20 cellular contexts compared by ENCODE assay signal in the genomic region with DNA sequence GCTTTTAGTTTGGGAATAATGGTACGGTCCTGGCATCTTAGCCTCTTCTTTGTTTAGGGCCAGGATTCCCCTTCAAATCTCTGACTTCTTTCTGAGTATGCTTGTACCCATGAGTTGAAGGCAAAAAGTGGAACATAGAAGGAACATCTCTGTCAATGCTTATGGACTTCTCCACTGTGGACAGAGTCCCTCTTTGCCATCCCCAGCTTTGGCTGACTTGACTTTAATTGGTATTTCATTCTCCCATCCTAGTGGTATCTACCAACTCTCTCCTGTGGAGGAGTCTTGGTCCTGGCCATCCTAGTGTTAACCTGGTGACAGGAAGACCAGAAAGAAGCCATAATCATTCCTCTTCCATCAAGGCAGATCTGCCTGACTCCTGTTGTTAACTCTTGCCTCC.
DNase-seq lines count a peak whose midpoint lies in the region; ATAC-seq, FAIRE-seq and TF ChIP-seq lines count a peak whose summit lies in the region.
"Had no signal": no experiment of that assay in that cellular context is flagged by ENCODE, and none has a peak within 500 bp of the region (broad histone marks: within the 10 kb centered on the region; RNA-seq: fewer than 3 reads in every experiment).

No MANE protein-coding gene starts in this region.

- peak overlapping the region; percentile 4 to 54 (median 25) for H3K27ac Mint-ChIP-seq in nephron

- peak; percentile 23 for FAIRE-seq in bronchial epithelial cell (lab: Jason Lieb, UNC)
- FAIRE-seq: G401.6, GM12878, GM19239, H1 had no signal

- peaks cover 7% of the 10 kb centered on the region for H3K9me3 Mint-ChIP-seq in nephron

- H3K36me3 Mint-ChIP-seq in nephron (ENCODE audit: low read depth): no peaks in the 10 kb centered on the region
- H3K36me3 Mint-ChIP-seq: CD4-positive, alpha-beta memory T cell had no signal

- ATAC-seq in left ventricle myocardium superior: no peak
- no peak for ATAC-seq in GM19467 (IDR thresholded peaks at IDR 0.05; ENCODE audit: unreplicated experiment)
- ATAC-seq: GM12878 had no signal

- intact Hi-C loops in left ventricle myocardium inferior (cut with micrococcal nuclease) (no loop called here), left ventricle myocardium superior (cut with micrococcal nuclease) (no loop called here)

- no peak overlapping the region for H3K4me3 Mint-ChIP-seq in nephron
- H3K4me3 Mint-ChIP-seq: CD4-positive, alpha-beta memory T cell had no signal

- H3K27me3 ChIP-seq in left ventricle myocardium inferior (ENCODE audit: low read depth): no peaks in the 10 kb centered on the region
- no peaks in the 10 kb centered on the region for H3K27me3 ChIP-seq in bronchial epithelial cell (ENCODE audit: control insufficient read depth, insufficient read depth, low read length)

- H3K9me3 ChIP-seq in left ventricle myocardium inferior (replicated peaks): no peaks in the 10 kb centered on the region
- H3K9me3 ChIP-seq: Caco-2 had no signal

- H3K4me3 ChIP-seq in left ventricle myocardium inferior (no peak overlapping the region), bronchial epithelial cell (ENCODE audit: low read depth, low read length) (no peak overlapping the region)
- H3K4me3 ChIP-seq: GM12878 had no signal

- no peaks in the 10 kb centered on the region for H3K27me3 Mint-ChIP-seq in nephron (ENCODE audit: low read depth)

- peak overlapping the region; percentile 29 for H3K27ac ChIP-seq in left ventricle myocardium inferior (replicated peaks)

- DNase-seq in left ventricle myocardium inferior (no peak), left ventricle myocardium superior (no peak), GM10266 (ENCODE audit: extremely low spot score) (peak; percentile 1), bronchial epithelial cell (ENCODE audit: low read depth) (no peak), amygdala (lab: John Stamatoyannopoulos, UW) (no peak), COR-L47 (lab: John Stamatoyannopoulos, UW) (no peak)
- DNase-seq: 8988T; C1 segment of cervical spinal cord; Caco-2; CD4-positive, alpha-beta memory T cell; DMS153; DND-41; H7; HCEC 1CT had no signal

- TF ChIP-seq CTCF in left ventricle myocardium inferior (IDR thresholded peaks at IDR 0.05; ENCODE audit: borderline replicate concordance) (no peak), GM10266 (IDR thresholded peaks at IDR 0.05; ENCODE audit: control insufficient read depth, insufficient read depth, low read depth, missing control alignments) (no peak), bronchial epithelial cell (IDR thresholded peaks at IDR 0.05; ENCODE audit: insufficient read depth, low read length, severe bottlenecking) (no peak), nephron (IDR thresholded peaks at IDR 0.05; ENCODE audit: unreplicated experiment in 3 of 3) (no peak)

- no peaks in the 10 kb centered on the region for H3K36me3 ChIP-seq in left ventricle myocardium inferior
- H3K36me3 ChIP-seq in bronchial epithelial cell (ENCODE audit: control insufficient read depth, insufficient read depth, low read length): no peaks in the 10 kb centered on the region

- H3K4me1 ChIP-seq in left ventricle myocardium inferior: peaks cover 21% of the 10 kb centered on the region
- H3K4me1 ChIP-seq: Caco-2 had no signal

- H3K4me1 Mint-ChIP-seq in nephron: peaks cover 9% of the 10 kb centered on the region
- H3K4me1 Mint-ChIP-seq: CD4-positive, alpha-beta memory T cell had no signal
